15 cellular contexts compared by ENCODE assay signal in the genomic region with DNA sequence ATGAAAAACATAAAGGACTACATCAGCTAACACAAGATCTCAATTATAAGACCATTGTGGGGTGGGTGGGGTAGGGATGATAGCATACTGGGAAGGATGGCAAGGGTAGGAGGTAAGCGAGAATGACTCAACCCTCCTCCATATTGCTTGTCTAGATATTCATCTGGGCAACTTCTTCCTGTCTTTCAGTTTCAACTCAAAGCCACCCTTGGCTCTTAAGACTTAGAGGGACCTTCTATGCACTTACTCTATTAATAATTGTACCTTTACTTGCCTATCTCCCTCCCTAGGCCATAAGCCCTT.
DNase-seq lines count a peak whose midpoint lies in the region; ATAC-seq and TF ChIP-seq lines count a peak whose summit lies in the region.
"Had no signal": no experiment of that assay in that cellular context is flagged by ENCODE, and none has a peak within 500 bp of the region (broad histone marks: within the 10 kb centered on the region; RNA-seq: fewer than 3 reads in every experiment).

No MANE protein-coding gene starts in this region.

- H3K4me1 Mint-ChIP-seq in activated CD4-positive, alpha-beta T cell treated with anti-CD3 and anti-CD28 coated beads, Interleukin-2, amount 10 ng/mL, durations not matched to agents 24 days and 14 days = peaks cover 27% of the 10 kb centered on the region
- H3K4me1 Mint-ChIP-seq in stimulated activated effector memory CD8-positive, alpha-beta T cell treated with anti-CD3 and anti-CD28 coated beads, Interleukin-12 subunit alpha, Interleukin-12 subunit beta, amount 100 ng/mL, for 72 hours = no peaks in the 10 kb centered on the region

- H3K27me3 Mint-ChIP-seq in activated CD4-positive, alpha-beta T cell treated with anti-CD3 and anti-CD28 coated beads, Interleukin-2, amount 10 ng/mL, durations not matched to agents 24 days and 14 days = no peaks in the 10 kb centered on the region

- H3K9me3 ChIP-seq in OCI-LY7 (ENCODE audit: low read length) (no peaks in the 10 kb centered on the region), sigmoid colon (no peaks in the 10 kb centered on the region)
- H3K9me3 ChIP-seq: tibial artery had no signal

- peak overlapping the region; percentile 39 for H3K4me3 ChIP-seq in OCI-LY7 (ENCODE audit: low read depth, low read length, poor library complexity, severe bottlenecking)
- H3K4me3 ChIP-seq in sigmoid colon = no peak overlapping the region
- H3K4me3 ChIP-seq: tibial artery had no signal

- no peak for TF ChIP-seq POLR2A in sigmoid colon (IDR thresholded peaks at IDR 0.05)

- H3K27ac ChIP-seq in OCI-LY7 (ENCODE audit: low read depth, low read length, poor library complexity, severe bottlenecking) (peak overlapping the region; percentile 27), sigmoid colon (no peak overlapping the region)
- H3K27ac ChIP-seq: tibial artery had no signal

- no peaks in the 10 kb centered on the region for H3K9me2 ChIP-seq in OCI-LY7 (ENCODE audit: insufficient read depth, low read length)

- peak overlapping the region; percentile 68 for H3K4me3 Mint-ChIP-seq in activated CD4-positive, alpha-beta T cell treated with anti-CD3 and anti-CD28 coated beads, Interleukin-2, amount 10 ng/mL, durations not matched to agents 24 days and 14 days
- no peak overlapping the region for H3K4me3 Mint-ChIP-seq in stimulated activated effector memory CD8-positive, alpha-beta T cell treated with anti-CD3 and anti-CD28 coated beads, Interleukin-12 subunit alpha, Interleukin-12 subunit beta, amount 100 ng/mL, for 72 hours
- H3K4me3 Mint-ChIP-seq: activated B cell treated with CpG ODN at 0.5 μM for 24 hours, neural crest cell had no signal

- POLR2A ChIA-PET in OCI-LY7 (lab: Charles Lee) = interaction anchor here (0.8 kb wide), 1 partner anchor 10 kb away, joined by 3 read pairs; no protein-coding TSS in a partner anchor

- TF ChIP-seq EP300 in sigmoid colon (IDR thresholded peaks at IDR 0.05) = no peak

- BruUV-seq in OCI-LY7 (replicated peaks; lab: Mats Ljungman, UMichigan) = no TSS peak

- no peak for DNase-seq in activated CD4-positive, alpha-beta T cell treated with anti-CD3 and anti-CD28 coated beads, Interleukin-2, amount 10 ng/mL, durations not matched to agents 24 days and 14 days
- DNase-seq in activated CD4-positive, alpha-beta T cell treated with anti-CD3 and anti-CD28 coated beads for 4 hours = no peak
- DNase-seq in OCI-LY7 (ENCODE audit: low spot score) (peak; percentile 37), sigmoid colon (no peak), NCI-H2081 treated with DMSO at 0.1 percent for 48 hours (lab: John Stamatoyannopoulos, UW) (no peak)
- no peak for DNase-seq in stimulated activated effector memory CD8-positive, alpha-beta T cell treated with anti-CD3 and anti-CD28 coated beads, Interleukin-12 subunit alpha, Interleukin-12 subunit beta, amount 100 ng/mL, for 72 hours (ENCODE audit: low spot score in 2 of 2)
- DNase-seq: activated B cell treated with CpG ODN at 0.5 μM for 24 hours; activated effector memory CD4-positive, alpha-beta T cell treated with Interleukin-2 at 50 U/mL for 16 hours; erythroblast; hippocampal formation; NCI-H1930; tibial artery had no signal

- H3K9me3 Mint-ChIP-seq in activated CD4-positive, alpha-beta T cell treated with anti-CD3 and anti-CD28 coated beads, Interleukin-2, amount 10 ng/mL, durations not matched to agents 24 days and 14 days = peaks cover 3% of the 10 kb centered on the region
- no peaks in the 10 kb centered on the region for H3K9me3 Mint-ChIP-seq in stimulated activated effector memory CD8-positive, alpha-beta T cell treated with anti-CD3 and anti-CD28 coated beads, Interleukin-12 subunit alpha, Interleukin-12 subunit beta, amount 100 ng/mL, for 72 hours
- H3K9me3 Mint-ChIP-seq: activated B cell treated with CpG ODN at 0.5 μM for 24 hours, neural crest cell had no signal

- 84 to 92% methylated on average over 1 of the region's 1 CpG for WGBS in sigmoid colon, 2 donors

- no peaks in the 10 kb centered on the region for H3K27me3 ChIP-seq in sigmoid colon
- H3K27me3 ChIP-seq: tibial artery had no signal

- ATAC-seq in HG02884 (IDR thresholded peaks at IDR 0.05; ENCODE audit: unreplicated experiment) = peak; percentile 29
- ATAC-seq in stimulated activated effector memory CD8-positive, alpha-beta T cell treated with anti-CD3 and anti-CD28 coated beads, Interleukin-12 subunit alpha, Interleukin-12 subunit beta, amount 100 ng/mL, for 72 hours = peak; percentile 44
- no peak for ATAC-seq in HG03442 (IDR thresholded peaks at IDR 0.05; ENCODE audit: unreplicated experiment)

- H3K36me3 ChIP-seq in OCI-LY7 (ENCODE audit: insufficient read depth, low read length) = no peaks in the 10 kb centered on the region
- no peaks in the 10 kb centered on the region for H3K36me3 ChIP-seq in sigmoid colon
- H3K36me3 ChIP-seq: tibial artery had no signal

- intact Hi-C loops in activated CD4-positive, alpha-beta T cell treated with anti-CD3 and anti-CD28 coated beads, Interleukin-2, amount 10 ng/mL, durations not matched to agents 24 days and 14 days (cut with micrococcal nuclease) = loop anchor here (2.0 kb wide), 1 partner anchor 122 kb away; no protein-coding TSS in a partner anchor
- intact Hi-C loops in OCI-LY7 (cut with micrococcal nuclease; ENCODE audit: unreplicated experiment) (no loop called here), sigmoid colon (cut with DNase I) (no loop called here)

- no peaks in the 10 kb centered on the region for H4K20me1 ChIP-seq in OCI-LY7 (ENCODE audit: insufficient read depth, low read length)

- H3K4me2 ChIP-seq in OCI-LY7 (ENCODE audit: low read length) = peak overlapping the region; percentile 67

- no peak overlapping the region for H2AFZ ChIP-seq in OCI-LY7 (ENCODE audit: low read length)

- no peak for TF ChIP-seq CTCF in OCI-LY7 (conservative IDR thresholded peaks at IDR 0.05; ENCODE audit: low read length)
- no peak for TF ChIP-seq CTCF in sigmoid colon (IDR thresholded peaks at IDR 0.05)

- CTCF ChIA-PET in OCI-LY7 (lab: Charles Lee; ENCODE audit: unreplicated experiment) = no interaction called here

- no peaks in the 10 kb centered on the region for H3K36me3 Mint-ChIP-seq in activated CD4-positive, alpha-beta T cell treated with anti-CD3 and anti-CD28 coated beads, Interleukin-2, amount 10 ng/mL, durations not matched to agents 24 days and 14 days (ENCODE audit: low read depth)
- no peaks in the 10 kb centered on the region for H3K36me3 Mint-ChIP-seq in stimulated activated effector memory CD8-positive, alpha-beta T cell treated with anti-CD3 and anti-CD28 coated beads, Interleukin-12 subunit alpha, Interleukin-12 subunit beta, amount 100 ng/mL, for 72 hours

- H3K4me1 ChIP-seq in OCI-LY7 (ENCODE audit: insufficient read depth, low read length, poor library complexity, severe bottlenecking) (peaks cover 30% of the 10 kb centered on the region), sigmoid colon (no peaks in the 10 kb centered on the region)
- H3K4me1 ChIP-seq: tibial artery had no signal

- no peaks in the 10 kb centered on the region for H3K79me2 ChIP-seq in OCI-LY7 (ENCODE audit: insufficient read depth, low read depth, low read length)

- peak overlapping the region; percentile 56 for H3K27ac Mint-ChIP-seq in activated CD4-positive, alpha-beta T cell treated with anti-CD3 and anti-CD28 coated beads, Interleukin-2, amount 10 ng/mL, durations not matched to agents 24 days and 14 days
- H3K27ac Mint-ChIP-seq in stimulated activated effector memory CD8-positive, alpha-beta T cell treated with anti-CD3 and anti-CD28 coated beads, Interleukin-12 subunit alpha, Interleukin-12 subunit beta, amount 100 ng/mL, for 72 hours = no peak overlapping the region
- H3K27ac Mint-ChIP-seq: activated B cell treated with CpG ODN at 0.5 μM for 24 hours had no signal
